1 cellular context compared by ENCODE assay signal in the genomic region with DNA sequence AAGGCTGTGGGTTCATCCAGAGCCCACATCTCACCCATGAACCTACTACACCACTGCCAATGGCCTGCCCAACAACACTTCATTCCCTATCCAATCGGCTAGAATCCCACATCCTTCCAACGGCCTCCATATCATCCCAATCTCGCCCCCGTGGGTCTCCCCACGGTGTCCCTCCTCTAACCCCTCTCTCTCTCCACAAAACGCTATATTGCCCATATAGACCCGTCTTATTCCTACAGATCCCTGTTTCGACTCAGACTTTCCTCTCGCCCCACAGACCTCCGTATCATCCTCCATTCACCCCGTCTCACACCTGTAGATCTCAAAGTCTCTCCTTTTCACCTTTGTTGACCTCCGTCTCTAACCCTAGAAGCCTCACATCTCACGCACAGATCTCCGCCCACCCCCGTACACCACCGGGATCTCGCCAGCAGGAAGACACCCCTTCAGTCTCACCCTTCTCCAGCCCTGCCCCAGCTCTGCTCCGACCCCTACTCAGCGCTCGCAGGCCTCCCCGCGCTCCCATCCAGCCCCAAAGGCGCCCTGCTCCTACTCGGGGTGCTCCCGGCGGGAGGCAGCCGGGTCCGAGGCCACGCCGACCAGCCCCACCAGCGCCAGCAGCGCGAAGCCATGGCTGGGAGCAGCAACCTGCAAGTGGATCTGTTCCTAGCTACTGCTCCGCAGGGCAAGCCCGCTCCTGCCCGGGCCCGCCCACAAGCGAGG.
TF ChIP-seq lines count a peak whose summit lies in the region.

FDXR (minus strand) TSS at position 682 of the 723 bp plus-strand sequence; CDS start at position 632, 50 bp downstream.

TF ChIP-seq in HepG2, 621 proteins besides CTCF, POLR2A, EP300 and RAD21 (continued from another document and continues in another):
- TF ChIP-seq ZNF790 (CRISPR knock-in tag; IDR thresholded peaks at IDR 0.05; ENCODE audit: borderline replicate concordance) (no peak), TARDBP (CRISPR knock-in tag; IDR thresholded peaks at IDR 0.05) (no peak; the same call in none of the 2 replicates), MAFG (CRISPR knock-in tag; IDR thresholded peaks at IDR 0.05) (no peak), ZNF556 (CRISPR knock-in tag; IDR thresholded peaks at IDR 0.05; ENCODE audit: borderline replicate concordance) (peak; percentile 80; the same call in 1 of the 2 replicates), BHLHE40 (IDR thresholded peaks at IDR 0.05; ENCODE audit: low read length) (no peak), PRDM10 (CRISPR knock-in tag; IDR thresholded peaks at IDR 0.05; ENCODE audit: low read depth) (peak; percentile 56; the same call in 1 of the 2 replicates), SAFB2 (CRISPR knock-in tag; IDR thresholded peaks at IDR 0.05; ENCODE audit: borderline replicate concordance, low read depth) (peak; percentile 79; the same call in 1 of the 2 replicates), ZNF564 (CRISPR knock-in tag; IDR thresholded peaks at IDR 0.05) (peak; percentile 62), ZSCAN29 (CRISPR knock-in tag; conservative IDR thresholded peaks at IDR 0.05) (peak; percentile 98), CSRNP2 (CRISPR knock-in tag; conservative IDR thresholded peaks at IDR 0.05; ENCODE audit: low read depth) (no peak), ZNF746 (CRISPR knock-in tag; IDR thresholded peaks at IDR 0.05) (no peak), ZIK1 (CRISPR knock-in tag; IDR thresholded peaks at IDR 0.05; ENCODE audit: borderline replicate concordance, low read depth) (0 out of 2 replicates have a peak, but pooled peaks have one; percentile 70), ETV6 (CRISPR knock-in tag; conservative IDR thresholded peaks at IDR 0.05) (peak; percentile 73; the same call in 1 of the 2 replicates), ZNF234 (CRISPR knock-in tag; conservative IDR thresholded peaks at IDR 0.05) (no peak), ZNF281 (CRISPR knock-in tag; IDR thresholded peaks at IDR 0.05; ENCODE audit: borderline replicate concordance) (peak; percentile 61), FOXK1 (CRISPR knock-in tag; IDR thresholded peaks at IDR 0.05; ENCODE audit: borderline replicate concordance, low read depth) (no peak), KDM6A (CRISPR knock-in tag; IDR thresholded peaks at IDR 0.05; ENCODE audit: low read depth) (no peak), RBAK (CRISPR knock-in tag; IDR thresholded peaks at IDR 0.05) (no peak), ZBTB8A (CRISPR knock-in tag; IDR thresholded peaks at IDR 0.05; ENCODE audit: borderline replicate concordance, low read depth) (0 out of 2 replicates have a peak, but pooled peaks have one; percentile 63), SPEN (CRISPR knock-in tag; IDR thresholded peaks at IDR 0.05; ENCODE audit: low read depth) (no peak; the same call in 1 of the 2 replicates), ZNF30 (CRISPR knock-in tag; IDR thresholded peaks at IDR 0.05) (no peak), SETDB1 (CRISPR knock-in tag; IDR thresholded peaks at IDR 0.05; ENCODE audit: borderline replicate concordance) (no peak), ZNF569 (CRISPR knock-in tag; IDR thresholded peaks at IDR 0.05; ENCODE audit: borderline replicate concordance) (no peak), KDM5B (CRISPR knock-in tag; IDR thresholded peaks at IDR 0.05; ENCODE audit: borderline replicate concordance) (peak; percentile 68), ZNF616 (CRISPR knock-in tag; IDR thresholded peaks at IDR 0.05; ENCODE audit: low read depth) (0 out of 2 replicates have a peak, but pooled peaks have one; percentile 21), TFDP1 (CRISPR knock-in tag; IDR thresholded peaks at IDR 0.05; ENCODE audit: borderline replicate concordance) (0 out of 2 replicates have a peak, but pooled peaks have one; percentile 40), SMC3 (IDR thresholded peaks at IDR 0.05; ENCODE audit: low read length) (no peak), FOSL2 (CRISPR knock-in tag; IDR thresholded peaks at IDR 0.05) (peak; percentile 33; the same call in 1 of the 2 replicates), HNRNPK (IDR thresholded peaks at IDR 0.05; ENCODE audit: low read depth, low read length, poor library complexity, severe bottlenecking) (peak; percentile 45), ZNF282 (IDR thresholded peaks at IDR 0.05; ENCODE audit: partially characterized antibody) (no peak), IRF2 (CRISPR knock-in tag; IDR thresholded peaks at IDR 0.05) (no peak), ZMAT3 (CRISPR knock-in tag; conservative IDR thresholded peaks at IDR 0.05) (peak; percentile 82), GZF1 (CRISPR knock-in tag; IDR thresholded peaks at IDR 0.05) (no peak; the same call in 1 of the 2 replicates), TFE3 (CRISPR knock-in tag; IDR thresholded peaks at IDR 0.05) (no peak), ZNF720 (CRISPR knock-in tag; IDR thresholded peaks at IDR 0.05) (no peak), TEAD3 (CRISPR knock-in tag; optimal IDR thresholded peaks at IDR 0.05; ENCODE audit: borderline replicate concordance) (no peak), MXD4 (CRISPR knock-in tag; IDR thresholded peaks at IDR 0.05) (peak; percentile 40; the same call in 1 of the 2 replicates)
- TF ChIP-seq, protein P1, sequence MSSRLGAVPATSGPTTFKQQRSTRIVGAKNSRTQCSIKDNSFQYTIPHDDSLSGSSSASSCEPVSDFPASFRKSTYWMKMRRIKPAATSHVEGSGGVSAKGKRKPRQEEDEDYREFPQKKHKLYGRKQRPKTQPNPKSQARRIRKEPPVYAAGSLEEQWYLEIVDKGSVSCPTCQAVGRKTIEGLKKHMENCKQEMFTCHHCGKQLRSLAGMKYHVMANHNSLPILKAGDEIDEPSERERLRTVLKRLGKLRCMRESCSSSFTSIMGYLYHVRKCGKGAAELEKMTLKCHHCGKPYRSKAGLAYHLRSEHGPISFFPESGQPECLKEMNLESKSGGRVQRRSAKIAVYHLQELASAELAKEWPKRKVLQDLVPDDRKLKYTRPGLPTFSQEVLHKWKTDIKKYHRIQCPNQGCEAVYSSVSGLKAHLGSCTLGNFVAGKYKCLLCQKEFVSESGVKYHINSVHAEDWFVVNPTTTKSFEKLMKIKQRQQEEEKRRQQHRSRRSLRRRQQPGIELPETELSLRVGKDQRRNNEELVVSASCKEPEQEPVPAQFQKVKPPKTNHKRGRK (CRISPR knock-in tag; IDR thresholded peaks at IDR 0.05), result no peak
- TF ChIP-seq, protein P2, sequence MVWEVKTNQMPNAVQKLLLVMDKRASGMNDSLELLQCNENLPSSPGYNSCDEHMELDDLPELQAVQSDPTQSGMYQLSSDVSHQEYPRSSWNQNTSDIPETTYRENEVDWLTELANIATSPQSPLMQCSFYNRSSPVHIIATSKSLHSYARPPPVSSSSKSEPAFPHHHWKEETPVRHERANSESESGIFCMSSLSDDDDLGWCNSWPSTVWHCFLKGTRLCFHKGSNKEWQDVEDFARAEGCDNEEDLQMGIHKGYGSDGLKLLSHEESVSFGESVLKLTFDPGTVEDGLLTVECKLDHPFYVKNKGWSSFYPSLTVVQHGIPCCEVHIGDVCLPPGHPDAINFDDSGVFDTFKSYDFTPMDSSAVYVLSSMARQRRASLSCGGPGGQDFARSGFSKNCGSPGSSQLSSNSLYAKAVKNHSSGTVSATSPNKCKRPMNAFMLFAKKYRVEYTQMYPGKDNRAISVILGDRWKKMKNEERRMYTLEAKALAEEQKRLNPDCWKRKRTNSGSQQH (CRISPR knock-in tag; IDR thresholded peaks at IDR 0.05; ENCODE audit: low read depth), result no peak; the same call in 1 of the 2 replicates
- TF ChIP-seq, protein P3, sequence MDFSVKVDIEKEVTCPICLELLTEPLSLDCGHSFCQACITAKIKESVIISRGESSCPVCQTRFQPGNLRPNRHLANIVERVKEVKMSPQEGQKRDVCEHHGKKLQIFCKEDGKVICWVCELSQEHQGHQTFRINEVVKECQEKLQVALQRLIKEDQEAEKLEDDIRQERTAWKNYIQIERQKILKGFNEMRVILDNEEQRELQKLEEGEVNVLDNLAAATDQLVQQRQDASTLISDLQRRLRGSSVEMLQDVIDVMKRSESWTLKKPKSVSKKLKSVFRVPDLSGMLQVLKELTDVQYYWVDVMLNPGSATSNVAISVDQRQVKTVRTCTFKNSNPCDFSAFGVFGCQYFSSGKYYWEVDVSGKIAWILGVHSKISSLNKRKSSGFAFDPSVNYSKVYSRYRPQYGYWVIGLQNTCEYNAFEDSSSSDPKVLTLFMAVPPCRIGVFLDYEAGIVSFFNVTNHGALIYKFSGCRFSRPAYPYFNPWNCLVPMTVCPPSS (IDR thresholded peaks at IDR 0.05), result no peak
- TF ChIP-seq, protein P4, sequence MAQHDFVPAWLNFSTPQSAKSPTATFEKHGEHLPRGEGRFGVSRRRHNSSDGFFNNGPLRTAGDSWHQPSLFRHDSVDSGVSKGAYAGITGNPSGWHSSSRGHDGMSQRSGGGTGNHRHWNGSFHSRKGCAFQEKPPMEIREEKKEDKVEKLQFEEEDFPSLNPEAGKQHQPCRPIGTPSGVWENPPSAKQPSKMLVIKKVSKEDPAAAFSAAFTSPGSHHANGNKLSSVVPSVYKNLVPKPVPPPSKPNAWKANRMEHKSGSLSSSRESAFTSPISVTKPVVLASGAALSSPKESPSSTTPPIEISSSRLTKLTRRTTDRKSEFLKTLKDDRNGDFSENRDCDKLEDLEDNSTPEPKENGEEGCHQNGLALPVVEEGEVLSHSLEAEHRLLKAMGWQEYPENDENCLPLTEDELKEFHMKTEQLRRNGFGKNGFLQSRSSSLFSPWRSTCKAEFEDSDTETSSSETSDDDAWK (CRISPR knock-in tag; IDR thresholded peaks at IDR 0.05), result no peak
